8 cellular contexts compared by ENCODE assay signal in the genomic region with DNA sequence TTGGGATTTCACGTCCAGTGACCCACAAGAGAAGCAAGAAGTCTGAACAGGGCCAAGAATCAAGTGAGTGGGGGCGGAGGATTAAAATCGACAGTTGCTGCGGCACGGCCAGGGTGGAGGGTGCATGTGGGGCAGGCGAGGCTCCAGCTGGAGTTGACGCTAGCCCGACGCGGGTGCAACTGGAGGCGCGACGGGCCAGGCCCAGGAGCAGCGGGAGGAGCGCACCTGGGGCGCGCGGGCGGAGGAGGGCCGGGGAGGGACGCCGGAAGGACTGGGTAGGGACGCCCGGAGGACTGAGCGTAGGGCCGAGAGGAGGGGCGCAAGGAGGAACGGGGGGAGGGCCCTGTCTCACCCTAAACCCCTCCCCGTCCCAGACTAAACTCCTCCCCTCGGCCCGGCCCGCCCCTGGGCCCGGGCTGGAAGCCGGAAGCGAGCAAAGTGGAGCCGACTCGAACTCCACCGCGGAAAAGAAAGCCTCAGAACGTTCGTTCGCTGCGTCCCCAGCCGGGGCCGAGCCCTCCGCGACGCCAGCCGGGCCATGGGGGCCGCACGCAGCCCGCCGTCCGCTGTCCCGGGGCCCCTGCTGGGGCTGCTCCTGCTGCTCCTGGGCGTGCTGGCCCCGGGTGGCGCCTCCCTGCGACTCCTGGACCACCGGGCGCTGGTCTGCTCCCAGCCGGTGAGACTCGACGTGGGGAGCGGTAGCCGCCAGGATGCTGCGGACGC. TPM values are rescaled to one million over a fixed set of nuclear protein-coding genes. Genes with fewer than 3 reads are reported as not detected.
A peak's percentile ranks its signal among the peaks of the same experiment; 100 is the strongest.
DNase-seq lines count a peak whose midpoint lies in the region; ATAC-seq and TF ChIP-seq lines count a peak whose summit lies in the region.

A gene with protein sequence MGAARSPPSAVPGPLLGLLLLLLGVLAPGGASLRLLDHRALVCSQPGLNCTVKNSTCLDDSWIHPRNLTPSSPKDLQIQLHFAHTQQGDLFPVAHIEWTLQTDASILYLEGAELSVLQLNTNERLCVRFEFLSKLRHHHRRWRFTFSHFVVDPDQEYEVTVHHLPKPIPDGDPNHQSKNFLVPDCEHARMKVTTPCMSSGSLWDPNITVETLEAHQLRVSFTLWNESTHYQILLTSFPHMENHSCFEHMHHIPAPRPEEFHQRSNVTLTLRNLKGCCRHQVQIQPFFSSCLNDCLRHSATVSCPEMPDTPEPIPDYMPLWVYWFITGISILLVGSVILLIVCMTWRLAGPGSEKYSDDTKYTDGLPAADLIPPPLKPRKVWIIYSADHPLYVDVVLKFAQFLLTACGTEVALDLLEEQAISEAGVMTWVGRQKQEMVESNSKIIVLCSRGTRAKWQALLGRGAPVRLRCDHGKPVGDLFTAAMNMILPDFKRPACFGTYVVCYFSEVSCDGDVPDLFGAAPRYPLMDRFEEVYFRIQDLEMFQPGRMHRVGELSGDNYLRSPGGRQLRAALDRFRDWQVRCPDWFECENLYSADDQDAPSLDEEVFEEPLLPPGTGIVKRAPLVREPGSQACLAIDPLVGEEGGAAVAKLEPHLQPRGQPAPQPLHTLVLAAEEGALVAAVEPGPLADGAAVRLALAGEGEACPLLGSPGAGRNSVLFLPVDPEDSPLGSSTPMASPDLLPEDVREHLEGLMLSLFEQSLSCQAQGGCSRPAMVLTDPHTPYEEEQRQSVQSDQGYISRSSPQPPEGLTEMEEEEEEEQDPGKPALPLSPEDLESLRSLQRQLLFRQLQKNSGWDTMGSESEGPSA (plus strand): TSS at position 447 of the 723 bp plus-strand sequence. CDS start 92 bp downstream, at position 539.

- no peak within 1 kb of the TSS for H3K27ac ChIP-seq in AG04450 (ENCODE audit: low read depth, low read length)

- H3K4me3 ChIP-seq in AG04450 (ENCODE audit: low read depth, low read length) (peak within 1 kb of the TSS; percentile 79), choroid plexus epithelial cell (ENCODE audit: low read depth, low read length) (peak within 1 kb of the TSS; percentile 81), kidney epithelial cell (ENCODE audit: low read depth, low read length) (peak within 1 kb of the TSS; percentile 78)

- no peak for TF ChIP-seq CTCF in AG04450 (IDR thresholded peaks at IDR 0.05; ENCODE audit: low read depth, low read length)
- no peak for TF ChIP-seq CTCF in choroid plexus epithelial cell (conservative IDR thresholded peaks at IDR 0.05; ENCODE audit: low read depth, low read length)
- no peak for TF ChIP-seq CTCF in kidney epithelial cell (IDR thresholded peaks at IDR 0.05; ENCODE audit: insufficient read depth, low read length, poor library complexity, severe bottlenecking)

- POLR2A ChIA-PET in AG04450 (lab: Yijun Ruan, JAX), result interaction anchor here (0.9 kb wide), 1 partner anchor 87 kb away, joined by 3 read pairs; no protein-coding TSS in a partner anchor

- CTCF ChIA-PET in AG04450 (lab: Charles Lee), result interaction anchor here (1.2 to 2.9 kb wide), 3 partner anchors 10 to 416 kb away, joined by 3 to 26 read pairs (median 4); no protein-coding TSS in a partner anchor

- H3K9me3 ChIP-seq in AG04450 (ENCODE audit: control insufficient read depth, insufficient read depth, low read length), result no peaks in the 10 kb centered on the region; the same call in 1 of the 2 replicates

- H3K27me3 ChIP-seq in AG04450 (ENCODE audit: control insufficient read depth, insufficient read depth, low read length) (no peaks in the 10 kb centered on the region), kidney epithelial cell (ENCODE audit: control insufficient read depth, insufficient read depth, low read length) (no peaks in the 10 kb centered on the region)

- peak; percentile 91 for ATAC-seq in GM18907 (IDR thresholded peaks at IDR 0.05; ENCODE audit: unreplicated experiment)
- peak; percentile 89 for ATAC-seq in HG03139 (IDR thresholded peaks at IDR 0.05; ENCODE audit: unreplicated experiment)

- no peaks in the 10 kb centered on the region for H3K36me3 ChIP-seq in kidney epithelial cell (ENCODE audit: control insufficient read depth, insufficient read depth, low read length)

- peak; percentile 44 for DNase-seq in AG04450 (ENCODE audit: low read depth, low spot score)
- DNase-seq in NCI-H345 treated with DMSO at 0.1 percent for 48 hours (lab: John Stamatoyannopoulos, UW; ENCODE audit: unreplicated experiment), result peak; percentile 40
- DNase-seq in activated CD4-positive, alpha-beta T cell treated with anti-CD3 and anti-CD28 coated beads for 24 hours (ENCODE audit: low read depth in 2 of 2), result peak; percentile 89 to 91
- DNase-seq in choroid plexus epithelial cell (ENCODE audit: low read depth), result peak; percentile 88
- DNase-seq in kidney epithelial cell (ENCODE audit: low read depth), result peak; percentile 41
- peak; percentile 95 for DNase-seq in stimulated activated CD4-positive, alpha-beta T cell treated with anti-CD3 and anti-CD28 coated beads, Interleukin-15, amount 100 ng/mL, for 24 hours

RNA-seq across cellular contexts. Expression of the gene that starts here (rescaled TPM):
- polyA plus RNA-seq in AG04450 (2011; rRNA removed), result 20.3 and 22.3 TPM in 2 replicates
- 12.5 and 16.9 TPM in 2 replicates for polyA minus RNA-seq in AG04450 (2011; rRNA and poly(A)+ RNA removed)
- 10.5 and 11.7 TPM in 2 replicates for total RNA-seq in kidney epithelial cell

Comparison
In these comparisons a context has a peak if more than half of its experiments do, and no peak if none do; other contexts are left out.
1. DNase-seq: peak in every context shown above with its lines; median percentile 95 in stimulated activated CD4-positive, alpha-beta T cell treated with anti-CD3 and anti-CD28 coated beads, Interleukin-15, amount 100 ng/mL, for 24 hours; 90 in activated CD4-positive, alpha-beta T cell treated with anti-CD3 and anti-CD28 coated beads for 24 hours; 88 in choroid plexus epithelial cell; 44 in AG04450; 41 in kidney epithelial cell; 40 in NCI-H345 treated with DMSO at 0.1 percent for 48 hours.